In genomic region chr6:26956078-26956600, GRCh38 we compare ENCODE assay signal across 8 cellular contexts.
DNase-seq lines count a peak whose midpoint lies in the region; TF ChIP-seq lines count a peak whose summit lies in the region.
"Not testable (repeated sequence)": the region's sequence is repeated elsewhere in the genome, so short reads cannot be mapped to it uniquely, and the experiment has no call there.

No MANE protein-coding gene starts in this region.

- not testable (repeated sequence) for H2BK5ac ChIP-seq in trophoblast cell (ENCODE audit: low read depth, low read length, poor library complexity)

- not testable (repeated sequence) for H3K79me1 ChIP-seq in trophoblast cell (ENCODE audit: low read length)

- H3K36me3 Mint-ChIP-seq in activated CD4-positive, alpha-beta T cell treated with anti-CD3 and anti-CD28 coated beads, Interleukin-2, amount 10 ng/mL, durations not matched to agents 24 days and 14 days (ENCODE audit: low read depth) = not testable (repeated sequence)

- not testable (repeated sequence) for H3K4me1 ChIP-seq in DOHH2 (ENCODE audit: control insufficient read depth, low read length); OCI-LY7 (ENCODE audit: insufficient read depth, low read length, poor library complexity, severe bottlenecking); trophoblast cell (ENCODE audit: control insufficient read depth in 1 of 2, insufficient read depth in 2 of 2, low read length in 2 of 2); stomach smooth muscle (ENCODE audit: control insufficient read depth, insufficient read depth, low read length)

- intact Hi-C loops in OCI-LY7 (cut with micrococcal nuclease; ENCODE audit: unreplicated experiment) = loop anchor here (5.0 kb wide), 1 partner anchor 176 kb away; a partner anchor contains a TSS
- intact Hi-C loops in activated CD4-positive, alpha-beta T cell treated with anti-CD3 and anti-CD28 coated beads, Interleukin-2, amount 10 ng/mL, durations not matched to agents 24 days and 14 days (cut with micrococcal nuclease) = not testable (repeated sequence)

- H3K4me2 ChIP-seq in DOHH2 (ENCODE audit: low read length) (peak overlapping the region; percentile 44), OCI-LY7 (ENCODE audit: low read length) (peak overlapping the region; percentile 34; the same call in 1 of the 2 replicates), trophoblast cell (ENCODE audit: low read length) (peak overlapping the region; percentile 47)

- not testable (repeated sequence) for H4K12ac ChIP-seq in trophoblast cell (ENCODE audit: low read depth, low read length)

- H3K9me3 Mint-ChIP-seq in activated CD4-positive, alpha-beta T cell treated with anti-CD3 and anti-CD28 coated beads, Interleukin-2, amount 10 ng/mL, durations not matched to agents 24 days and 14 days = not testable (repeated sequence)

- not testable (repeated sequence) for TF ChIP-seq CTCF in DOHH2 (IDR thresholded peaks at IDR 0.05; ENCODE audit: low read depth, low read length, poor library complexity, severe bottlenecking); OCI-LY7 (conservative IDR thresholded peaks at IDR 0.05; ENCODE audit: low read length); cardiac fibroblast (IDR thresholded peaks at IDR 0.05; ENCODE audit: low read depth, low read length)

- not testable (repeated sequence) for H3K4me1 Mint-ChIP-seq in activated CD4-positive, alpha-beta T cell treated with anti-CD3 and anti-CD28 coated beads, Interleukin-2, amount 10 ng/mL, durations not matched to agents 24 days and 14 days

- H3K4me3 ChIP-seq in DOHH2 (ENCODE audit: low read length) (peak overlapping the region; percentile 69), OCI-LY7 (ENCODE audit: low read depth, low read length, poor library complexity, severe bottlenecking) (peak overlapping the region; percentile 68), cardiac fibroblast (replicated peaks in 1 of 2; ENCODE audit: low read depth in 2 of 2, low read length in 2 of 2) (peak overlapping the region; percentile 37 to 52), trophoblast cell (ENCODE audit: low read depth, low read length) (peak overlapping the region; percentile 64), stomach smooth muscle (ENCODE audit: low read length in 2 of 2) (peak overlapping the region; percentile 51 to 68)

- H3K27me3 ChIP-seq in DOHH2 (ENCODE audit: control insufficient read depth, low read length); trophoblast cell (ENCODE audit: insufficient read depth, low read length); stomach smooth muscle (ENCODE audit: control insufficient read depth in 1 of 2, insufficient read depth in 2 of 2, low read length in 2 of 2): not testable (repeated sequence)

- H2BK120ac ChIP-seq in trophoblast cell (ENCODE audit: insufficient read depth, low read length, poor library complexity) = not testable (repeated sequence)

- H3K9me2 ChIP-seq in DOHH2 (replicated peaks; ENCODE audit: control insufficient read depth, low read length); OCI-LY7 (ENCODE audit: insufficient read depth, low read length): not testable (repeated sequence)

- not testable (repeated sequence) for H2AK5ac ChIP-seq in trophoblast cell (ENCODE audit: low read length)

- peak overlapping the region; percentile 61 for H3K27ac ChIP-seq in DOHH2 (ENCODE audit: low read depth, low read length)
- H3K27ac ChIP-seq in OCI-LY7 (ENCODE audit: low read depth, low read length, poor library complexity, severe bottlenecking) = peak overlapping the region; percentile 75
- not testable (repeated sequence) for H3K27ac ChIP-seq in trophoblast cell (ENCODE audit: low read depth, low read length); stomach smooth muscle (ENCODE audit: low read length)

- H3K18ac ChIP-seq in trophoblast cell (ENCODE audit: low read length) = not testable (repeated sequence)

- CTCF ChIA-PET in OCI-LY7 (lab: Charles Lee; ENCODE audit: unreplicated experiment) = not testable (repeated sequence)

- peak overlapping the region; percentile 90 for H3K4me3 Mint-ChIP-seq in activated CD4-positive, alpha-beta T cell treated with anti-CD3 and anti-CD28 coated beads, Interleukin-2, amount 10 ng/mL, durations not matched to agents 24 days and 14 days

- POLR2A ChIA-PET in OCI-LY7 (lab: Charles Lee) = interaction anchor here (0.5 to 1.1 kb wide), 8 partner anchors 174 to 918 kb away, joined by 3 read pairs; a partner anchor contains a TSS

- not testable (repeated sequence) for H3K79me2 ChIP-seq in DOHH2 (ENCODE audit: control insufficient read depth, low read length); OCI-LY7 (ENCODE audit: insufficient read depth, low read depth, low read length); trophoblast cell (ENCODE audit: control insufficient read depth, insufficient read depth, low read length, poor library complexity)

- not testable (repeated sequence) for H4K20me1 ChIP-seq in DOHH2 (ENCODE audit: control insufficient read depth, insufficient read depth, low read depth, low read length); OCI-LY7 (ENCODE audit: insufficient read depth, low read length)

- not testable (repeated sequence) for H3K23ac ChIP-seq in trophoblast cell (ENCODE audit: low read length)

- not testable (repeated sequence) for BruUV-seq in OCI-LY7 (replicated peaks; lab: Mats Ljungman, UMichigan)

- H2AFZ ChIP-seq in OCI-LY7 (ENCODE audit: low read length); trophoblast cell (ENCODE audit: insufficient read depth, low read length, poor library complexity): not testable (repeated sequence)

- H3K9ac ChIP-seq in trophoblast cell (ENCODE audit: low read length); stomach smooth muscle (ENCODE audit: low read length in 2 of 2): not testable (repeated sequence)

- H4K91ac ChIP-seq in trophoblast cell (ENCODE audit: low read depth, low read length) = not testable (repeated sequence)

- H3K9me3 ChIP-seq in DOHH2 (ENCODE audit: control insufficient read depth, insufficient read depth, low read length); OCI-LY7 (ENCODE audit: low read length); trophoblast cell (ENCODE audit: insufficient read depth, low read depth, low read length); stomach smooth muscle (ENCODE audit: control insufficient read depth in 2 of 2, low read length in 2 of 2): not testable (repeated sequence)

- H2BK12ac ChIP-seq in trophoblast cell (ENCODE audit: low read length) = not testable (repeated sequence)

- H3K14ac ChIP-seq in trophoblast cell (ENCODE audit: low read length) = not testable (repeated sequence)

- H3K4ac ChIP-seq in trophoblast cell (ENCODE audit: low read depth, low read length) = not testable (repeated sequence)

- not testable (repeated sequence) for H3K36me3 ChIP-seq in DOHH2 (ENCODE audit: control insufficient read depth, low read length); OCI-LY7 (ENCODE audit: insufficient read depth, low read length); trophoblast cell (ENCODE audit: control insufficient read depth in 1 of 2, insufficient read depth in 2 of 2, low read length in 2 of 2); stomach smooth muscle (ENCODE audit: control insufficient read depth in 2 of 2, insufficient read depth in 2 of 2, low read length in 2 of 2)

- not testable (repeated sequence) for H3K27me3 Mint-ChIP-seq in activated CD4-positive, alpha-beta T cell treated with anti-CD3 and anti-CD28 coated beads, Interleukin-2, amount 10 ng/mL, durations not matched to agents 24 days and 14 days

- peak overlapping the region; percentile 87 for H3K27ac Mint-ChIP-seq in activated CD4-positive, alpha-beta T cell treated with anti-CD3 and anti-CD28 coated beads, Interleukin-2, amount 10 ng/mL, durations not matched to agents 24 days and 14 days

- WGBS in trophoblast cell (ENCODE audit: extremely low coverage, insufficient coverage, insufficient read length) = no CpG with 5 or more reads among the region's 20 CpGs

- peak; percentile 94 for DNase-seq in NAMALWA (ENCODE audit: low spot score)
- peak; percentile 93 for DNase-seq in OCI-LY7 (ENCODE audit: low spot score)
- DNase-seq in activated CD4-positive, alpha-beta T cell treated with anti-CD3 and anti-CD28 coated beads, Interleukin-2, amount 10 ng/mL, durations not matched to agents 24 days and 14 days = peak; percentile 85
- peak; percentile 64 to 81 for DNase-seq in cardiac fibroblast (ENCODE audit: low read depth in 2 of 2)
- peak; percentile 83 for DNase-seq in iPS DF 19.7 (ENCODE audit: low read depth, low spot score)
- DNase-seq in trophoblast cell = peak; percentile 56 to 74

- not testable (repeated sequence) for H3F3A ChIP-seq in DOHH2 (ENCODE audit: control insufficient read depth, insufficient read depth)

- H4K8ac ChIP-seq in trophoblast cell (ENCODE audit: low read depth, low read length) = not testable (repeated sequence)
